8 cellular contexts compared by ENCODE assay signal in genomic region chr11:119095066-119095880, GRCh38. TPM values are rescaled to one million over a fixed set of nuclear protein-coding genes. Genes with fewer than 3 reads are reported as not detected.
DNase-seq lines count a peak whose midpoint lies in the region; ATAC-seq and TF ChIP-seq lines count a peak whose summit lies in the region.

No MANE protein-coding gene starts in this region.

- TF ChIP-seq POLR2A in vagina (IDR thresholded peaks at IDR 0.05) = peak in 1 of 2 donors; percentile 99

- H3K36me3 ChIP-seq in vagina = peaks cover 0 to 21% of the 10 kb centered on the region in 2 donors

- no peaks in the 10 kb centered on the region for H3K9me3 ChIP-seq in vagina

- peak; percentile 90 for ATAC-seq in GM18511 (IDR thresholded peaks at IDR 0.05; ENCODE audit: unreplicated experiment)
- peak; percentile 73 for ATAC-seq in HG03025 (IDR thresholded peaks at IDR 0.05; ENCODE audit: low FRiP score, unreplicated experiment)

- H3K27me3 ChIP-seq in vagina = no peaks in the 10 kb centered on the region

- intact Hi-C loops in vagina (cut with DNase I) = loop anchor here (10.0 kb wide), 1 partner anchor 110 kb away; the partner anchor contains the start of gene CBL

- H3K27ac ChIP-seq in vagina = peak overlapping the region; percentile 95

- H3K4me3 ChIP-seq in vagina = peak overlapping the region; percentile 59 to 92

- DNase-seq in NCI-H2029 (lab: John Stamatoyannopoulos, UW) (peak; percentile 99), T-helper 9 cell (peak; percentile 97), astrocyte of the hippocampus (ENCODE audit: low read depth, low spot score) (peak; percentile 100), hepatic stellate cell (ENCODE audit: low spot score) (peak; percentile 100), putamen (ENCODE audit: low spot score) (peak; percentile 100), vagina (ENCODE audit: extremely low spot score in 2 of 2) (peak; percentile 99 to 100)

- H3K4me1 ChIP-seq in vagina = peaks cover 34% of the 10 kb centered on the region

- peak in 1 of 3 experiments; percentile 13 for TF ChIP-seq CTCF in vagina (IDR thresholded peaks at IDR 0.05)

RNA-seq across cellular contexts. Expression of gene DPAGT1, which starts 6.4 kb away (rescaled TPM):
- 18.2 TPM for total RNA-seq in vagina

RNA-seq across cellular contexts. Expression of gene HMBS, which starts 10.6 kb away (rescaled TPM):
- 13.5 TPM for total RNA-seq in vagina

RNA-seq across cellular contexts. Expression of gene C2CD2L, which starts 11.9 kb away (rescaled TPM):
- total RNA-seq in vagina = 7.1 TPM

RNA-seq across cellular contexts. Expression of gene HINFP, which starts 26.1 kb away (rescaled TPM):
- 22.1 TPM for total RNA-seq in vagina

RNA-seq across cellular contexts. Expression of gene VPS11, which starts 27.7 kb away (rescaled TPM):
- total RNA-seq in vagina = 56.0 TPM

Comparison
In these comparisons a context has a peak if more than half of its experiments do, and no peak if none do; other contexts are left out.
1. Peak in every context shown above with its lines: DNase-seq, ATAC-seq, H3K4me3 ChIP-seq and H3K27ac ChIP-seq.